20 cellular contexts compared by ENCODE assay signal in genomic region chr12:62673027-62673815, GRCh38.
DNase-seq lines count a peak whose midpoint lies in the region; ATAC-seq and TF ChIP-seq lines count a peak whose summit lies in the region.
"Had no signal": no experiment of that assay in that cellular context is flagged by ENCODE, and none has a peak within 500 bp of the region (broad histone marks: within the 10 kb centered on the region; RNA-seq: fewer than 3 reads in every experiment).

No MANE protein-coding gene starts in this region.

- no peak overlapping the region for H2BK15ac ChIP-seq in neuronal stem cell (ENCODE audit: low read length)

- H3K18ac ChIP-seq in neuronal stem cell (ENCODE audit: low read length): peak overlapping the region; percentile 44

- H3K27me3 Mint-ChIP-seq in GM23338 (ENCODE audit: insufficient read depth, low read depth, poor library complexity): no peaks in the 10 kb centered on the region

- DNase-seq in GM23338 (ENCODE audit: low spot score) (peak; percentile 36), NCI-H2227 (lab: John Stamatoyannopoulos, UW; ENCODE audit: unreplicated experiment) (peak; percentile 3), neuronal stem cell (ENCODE audit: low spot score) (peak; percentile 48), 8988T (no peak), activated gamma-delta T cell treated with Interleukin-2 at 50 U/mL for 16 hours (no peak)
- DNase-seq: ACHN, AML-193, COR-L47, EL, NCI-H146, NCI-H2081 treated with DMSO at 0.1 percent for 48 hours, NCI-H345, NCI-H69, OCI-M1, SHP77 treated with DMSO at 0.1 percent for 48 hours had no signal

- H3K27me3 ChIP-seq in GM23338 (ENCODE audit: insufficient read depth): no peaks in the 10 kb centered on the region
- no peaks in the 10 kb centered on the region for H3K27me3 ChIP-seq in iPS-20b (ENCODE audit: insufficient read depth, low read length)
- no peaks in the 10 kb centered on the region for H3K27me3 ChIP-seq in neuronal stem cell (ENCODE audit: control insufficient read depth in 3 of 3, insufficient read depth in 3 of 3, low read depth in 1 of 3, low read length in 3 of 3)

- ATAC-seq in GM23338 (peak; percentile 89), GM21529 (IDR thresholded peaks at IDR 0.05; ENCODE audit: unreplicated experiment) (no peak)
- ATAC-seq: SK-N-SH treated with all-trans-retinoic acid at 6 μM for 48 hours had no signal

- H2BK5ac ChIP-seq in neuronal stem cell (ENCODE audit: low read length): peak overlapping the region; percentile 2

- H3K4me2 ChIP-seq in GM23338: no peak overlapping the region
- peak overlapping the region; percentile 20 for H3K4me2 ChIP-seq in neuronal stem cell (ENCODE audit: insufficient read depth, low read length, poor library complexity, severe bottlenecking)

- no peak overlapping the region for H3K14ac ChIP-seq in neuronal stem cell (ENCODE audit: low read length)

- H3K36me3 ChIP-seq in GM23338 (ENCODE audit: insufficient read depth) (0 out of 2 replicates have a peak, but pooled peaks cover 4% of the 10 kb centered on the region), iPS-20b (ENCODE audit: insufficient read depth, low read depth, low read length) (0 out of 2 replicates have a peak, but pooled peaks cover 14% of the 10 kb centered on the region), neuronal stem cell (replicated peaks in 1 of 2; ENCODE audit: control insufficient read depth in 2 of 2, insufficient read depth in 2 of 2, low read length in 2 of 2) (no peaks in the 10 kb centered on the region)
- H3K36me3 ChIP-seq: HAP-1 had no signal

- WGBS in neuronal stem cell (ENCODE audit: extremely low coverage in 2 of 2, insufficient read length in 2 of 2, insufficient replicate concordance in 1 of 2), 2 donors: no CpG with 5 or more reads among the region's 6 CpGs

- H3F3A ChIP-seq in GM23338 (replicated peaks; ENCODE audit: low read depth): no peaks in the 10 kb centered on the region; the same call in 1 of the 2 replicates

- H4K20me1 ChIP-seq in GM23338 (replicated peaks; ENCODE audit: insufficient read depth): no peaks in the 10 kb centered on the region

- H3K79me2 ChIP-seq in GM23338 (replicated peaks; ENCODE audit: insufficient read depth): no peaks in the 10 kb centered on the region

- H4K8ac ChIP-seq in neuronal stem cell (ENCODE audit: low read depth, low read length): no peak overlapping the region

- no peak overlapping the region for H3K23ac ChIP-seq in neuronal stem cell (ENCODE audit: low read depth, low read length, poor library complexity)

- no peak overlapping the region for H3K4me3 Mint-ChIP-seq in GM23338
- H3K4me3 Mint-ChIP-seq: CD14-positive monocyte had no signal

- H3K9ac ChIP-seq in iPS-20b (ENCODE audit: low read depth, low read length) (peak overlapping the region; percentile 14; the same call in 1 of the 2 replicates), neuronal stem cell (ENCODE audit: low read depth, low read length, poor library complexity) (no peak overlapping the region)

- no peak overlapping the region for H3K4ac ChIP-seq in neuronal stem cell (ENCODE audit: low read length)

- H4K91ac ChIP-seq in neuronal stem cell (ENCODE audit: low read depth, low read length, poor library complexity): no peak overlapping the region

- peaks cover 28% of the 10 kb centered on the region for H3K9me3 Mint-ChIP-seq in GM23338

- no peak overlapping the region for H3K27ac ChIP-seq in GM23338 (ENCODE audit: low read depth)
- H3K27ac ChIP-seq in iPS-20b (ENCODE audit: low read length): no peak overlapping the region
- peak overlapping the region; percentile 71 for H3K27ac ChIP-seq in neuronal stem cell (replicated peaks; ENCODE audit: low read length)

- no peak overlapping the region for H3K4me3 ChIP-seq in GM23338
- H3K4me3 ChIP-seq in iPS-20b (ENCODE audit: low read length): no peak overlapping the region
- H3K4me3 ChIP-seq in neuronal stem cell (ENCODE audit: low read length in 2 of 2): no peak overlapping the region
- H3K4me3 ChIP-seq: HAP-1 had no signal

- H2AFZ ChIP-seq in GM23338: no peak overlapping the region
- peak overlapping the region; percentile 2 for H2AFZ ChIP-seq in neuronal stem cell (ENCODE audit: low read length)

- no peak for TF ChIP-seq CTCF in GM23338 (conservative IDR thresholded peaks at IDR 0.05; ENCODE audit: low read depth in 2 of 2)

- H2BK12ac ChIP-seq in neuronal stem cell (ENCODE audit: low read length): no peak overlapping the region

- H3K36me3 Mint-ChIP-seq in GM23338 (ENCODE audit: low read depth): peaks cover 42% of the 10 kb centered on the region

- peaks cover 18% of the 10 kb centered on the region for H3K9me2 ChIP-seq in GM23338 (ENCODE audit: insufficient read depth)

- no peaks in the 10 kb centered on the region for H3K79me1 ChIP-seq in neuronal stem cell (ENCODE audit: low read depth, low read length)

- no peak overlapping the region for H2BK120ac ChIP-seq in neuronal stem cell (ENCODE audit: low read depth, low read length)

- no peaks in the 10 kb centered on the region for H3K4me1 ChIP-seq in GM23338 (ENCODE audit: insufficient read depth)
- peaks cover 10% of the 10 kb centered on the region; the same call in 1 of the 2 replicates for H3K4me1 ChIP-seq in iPS-20b (ENCODE audit: insufficient read depth, low read length)
- peaks cover 10 to 19% of the 10 kb centered on the region in 2 donors for H3K4me1 ChIP-seq in neuronal stem cell (ENCODE audit: control insufficient read depth in 2 of 2, insufficient read depth in 1 of 2, low read depth in 1 of 2, low read length in 2 of 2)
- H3K4me1 ChIP-seq: HAP-1 had no signal

- H3K9me3 ChIP-seq in iPS-20b (ENCODE audit: insufficient read depth, low read depth, low read length): peaks cover 13% of the 10 kb centered on the region; the same call in 1 of the 2 replicates
- H3K9me3 ChIP-seq in neuronal stem cell (replicated peaks in 1 of 2; ENCODE audit: control insufficient read depth in 2 of 2, insufficient read depth in 1 of 2, low read depth in 1 of 2, low read length in 2 of 2): peaks cover 13 to 32% of the 10 kb centered on the region in 2 donors

- no peak overlapping the region for H3K27ac Mint-ChIP-seq in GM23338
- H3K27ac Mint-ChIP-seq: CD14-positive monocyte had no signal

- H2AK5ac ChIP-seq in neuronal stem cell (ENCODE audit: low read depth, low read length): no peak overlapping the region

- H3K4me1 Mint-ChIP-seq in GM23338: peaks cover 13% of the 10 kb centered on the region

TF ChIP-seq in GM23338, 12 proteins besides CTCF, POLR2A, EP300 and RAD21:
- TF ChIP-seq NANOG (IDR thresholded peaks at IDR 0.05; ENCODE audit: borderline replicate concordance) (no peak), ZNF462 (CRISPR knock-in tag; IDR thresholded peaks at IDR 0.05) (peak; percentile 71; the same call in 1 of the 2 replicates)

Comparison
In these comparisons a context has a peak if more than half of its experiments do, and no peak if none do; other contexts are left out.
1. DNase-seq: peak in GM23338 (single experiment), NCI-H2227 (single experiment) and neuronal stem cell (single experiment); none in 8988T (single experiment) and activated gamma-delta T cell treated with Interleukin-2 at 50 U/mL for 16 hours (single experiment).